32 cellular contexts compared by ENCODE assay signal in genomic region chr16:88718178-88718577, GRCh38. TPM values are rescaled to one million over a fixed set of nuclear protein-coding genes. Genes with fewer than 3 reads are reported as not detected.
A peak's percentile ranks its signal among the peaks of the same experiment; 100 is the strongest.
DNase-seq lines count a peak whose midpoint lies in the region; ATAC-seq and TF ChIP-seq lines count a peak whose summit lies in the region.
"Had no signal": no experiment of that assay in that cellular context is flagged by ENCODE, and none has a peak within 500 bp of the region (broad histone marks: within the 10 kb centered on the region; RNA-seq: fewer than 3 reads in every experiment).

No MANE protein-coding gene starts in this region.

- H3K4me1 ChIP-seq in right atrium auricular region (no peaks in the 10 kb centered on the region), gastroesophageal sphincter (peaks cover 0 to 17% (median 0%) of the 10 kb centered on the region in 3 donors)
- H3K4me1 ChIP-seq: colonic mucosa, testis, vagina had no signal

- ATAC-seq in natural killer cell (peak in 2 of 3 donors; percentile 47 to 55), gastroesophageal sphincter (no peak)
- ATAC-seq in natural killer cell treated with Interleukin-12 subunit alpha and Interleukin-12 subunit beta and Interleukin-15 and Interleukin-18, amount 100 ng/mL, for 72 hours: no peak
- ATAC-seq: activated T-cell treated with anti-CD3 and anti-CD28 coated beads, Interleukin-2, amount 50 U/mL, for 72 hours; left lobe of liver; stimulated activated naive B cell treated with anti-CD40 and anti-IgM and Interleukin-4, amounts not matched to agents 10 μg/mL and 1 μg/mL and 100 μg/mL, for 72 hours had no signal

- no peak overlapping the region for H3K27ac ChIP-seq in right atrium auricular region
- peak overlapping the region in 2 of 4 donors; percentile 55 to 68 for H3K27ac ChIP-seq in gastroesophageal sphincter
- H3K27ac ChIP-seq: colonic mucosa, esophagus squamous epithelium, PC-9, testis, vagina, VCaP had no signal

- H3K4me3 ChIP-seq in right atrium auricular region (no peak overlapping the region), gastroesophageal sphincter (no peak overlapping the region)
- H3K4me3 ChIP-seq: colonic mucosa, esophagus squamous epithelium, PC-9, testis, vagina had no signal

- H3K4me3 Mint-ChIP-seq in natural killer cell: no peak overlapping the region
- H3K4me3 Mint-ChIP-seq in natural killer cell treated with Interleukin-12 subunit alpha and Interleukin-12 subunit beta and Interleukin-15 and Interleukin-18, amount 100 ng/mL, for 72 hours: no peak overlapping the region
- no peak overlapping the region for H3K4me3 Mint-ChIP-seq in activated CD4-positive, alpha-beta memory T cell treated with anti-CD3 and anti-CD28 coated beads, Interleukin-2, amount 10 ng/mL, durations not matched to agents 7 days and 5 days
- peak overlapping the region; percentile 49 for H3K4me3 Mint-ChIP-seq in endothelial cell (ENCODE audit: unreplicated experiment)
- H3K4me3 Mint-ChIP-seq: activated T-cell treated with anti-CD3 and anti-CD28 coated beads, Interleukin-2, amount 50 U/mL, for 72 hours; B cell; endodermal cell; memory B cell; stimulated activated naive B cell treated with anti-CD40 and anti-IgM and Interleukin-4, amounts not matched to agents 10 μg/mL and 1 μg/mL and 100 μg/mL, for 72 hours had no signal

- DNase-seq in natural killer cell (no peak), endothelial cell (ENCODE audit: low spot score) (no peak), mesenteric fat pad (ENCODE audit: low spot score) (no peak), NCI-H1105 (lab: John Stamatoyannopoulos, UW) (no peak), right atrium auricular region (ENCODE audit: low spot score) (no peak)
- DNase-seq in natural killer cell treated with Interleukin-12 subunit alpha and Interleukin-12 subunit beta and Interleukin-15 and Interleukin-18, amount 100 ng/mL, for 72 hours (ENCODE audit: low spot score): no peak
- no peak for DNase-seq in activated CD4-positive, alpha-beta memory T cell treated with anti-CD3 and anti-CD28 coated beads, Interleukin-2, amount 10 ng/mL, durations not matched to agents 7 days and 5 days
- DNase-seq: activated CD4-positive, alpha-beta T cell treated with anti-CD3 and anti-CD28 coated beads for 4 hours; activated naive CD4-positive, alpha-beta T cell treated with Interleukin-2 at 50 U/mL for 16 hours; activated T-cell treated with anti-CD3 and anti-CD28 coated beads, Interleukin-2, amount 50 U/mL, for 72 hours; colonic mucosa; DMS79 treated with DMSO at 0.1 percent for 48 hours; endodermal cell; esophagus squamous epithelium; foreskin melanocyte; Kasumi-1; NCI-H187 treated with DMSO at 0.1 percent for 48 hours; NCI-H2171 treated with DMSO at 0.1 percent for 48 hours; NCI-H524 treated with DMSO at 0.1 percent for 48 hours; PC-9; posterior cingulate gyrus; SHP77; stimulated activated CD4-positive, alpha-beta T cell treated with anti-CD3 and anti-CD28 coated beads, Interleukin-4, amount 100 ng/mL, for 4 hours; stimulated activated naive B cell treated with anti-CD40 and anti-IgM and Interleukin-4, amounts not matched to agents 10 μg/mL and 1 μg/mL and 100 μg/mL, for 72 hours; T-helper 9 cell; testis had no signal

- H3K27me3 ChIP-seq in right atrium auricular region (no peaks in the 10 kb centered on the region), gastroesophageal sphincter (no peaks in the 10 kb centered on the region)
- H3K27me3 ChIP-seq: colonic mucosa, esophagus squamous epithelium, testis, vagina had no signal

- no peak for TF ChIP-seq CTCF in natural killer cell (IDR thresholded peaks at IDR 0.05)
- no peak for TF ChIP-seq CTCF in endothelial cell (IDR thresholded peaks at IDR 0.05; ENCODE audit: unreplicated experiment)
- TF ChIP-seq CTCF in right atrium auricular region (IDR thresholded peaks at IDR 0.05): no peak
- no peak for TF ChIP-seq CTCF in gastroesophageal sphincter (IDR thresholded peaks at IDR 0.05)

- H3K9me3 Mint-ChIP-seq in natural killer cell (no peaks in the 10 kb centered on the region), endothelial cell (ENCODE audit: unreplicated experiment) (no peaks in the 10 kb centered on the region)
- no peaks in the 10 kb centered on the region for H3K9me3 Mint-ChIP-seq in natural killer cell treated with Interleukin-12 subunit alpha and Interleukin-12 subunit beta and Interleukin-15 and Interleukin-18, amount 100 ng/mL, for 72 hours
- H3K9me3 Mint-ChIP-seq in activated CD4-positive, alpha-beta memory T cell treated with anti-CD3 and anti-CD28 coated beads, Interleukin-2, amount 10 ng/mL, durations not matched to agents 7 days and 5 days: no peaks in the 10 kb centered on the region
- H3K9me3 Mint-ChIP-seq: activated T-cell treated with anti-CD3 and anti-CD28 coated beads, Interleukin-2, amount 50 U/mL, for 72 hours; endodermal cell; memory B cell; stimulated activated naive B cell treated with anti-CD40 and anti-IgM and Interleukin-4, amounts not matched to agents 10 μg/mL and 1 μg/mL and 100 μg/mL, for 72 hours had no signal

- POLR2A ChIA-PET in activated CD4-positive, alpha-beta memory T cell treated with anti-CD3 and anti-CD28 coated beads, Interleukin-2, amount 10 ng/mL, durations not matched to agents 7 days and 5 days (lab: Charles Lee): interaction anchor here (0.9 to 1.7 kb wide), 3 partner anchors 14 to 92 kb away, joined by 3 to 5 read pairs (median 4); no protein-coding TSS in a partner anchor

- H3K4me1 Mint-ChIP-seq in natural killer cell (no peaks in the 10 kb centered on the region), endothelial cell (ENCODE audit: unreplicated experiment) (no peaks in the 10 kb centered on the region)
- H3K4me1 Mint-ChIP-seq in natural killer cell treated with Interleukin-12 subunit alpha and Interleukin-12 subunit beta and Interleukin-15 and Interleukin-18, amount 100 ng/mL, for 72 hours (ENCODE audit: low read depth in 2 of 2): peaks cover 0 to 6% of the 10 kb centered on the region in 2 donors
- H3K4me1 Mint-ChIP-seq in activated CD4-positive, alpha-beta memory T cell treated with anti-CD3 and anti-CD28 coated beads, Interleukin-2, amount 10 ng/mL, durations not matched to agents 7 days and 5 days: peaks cover 8% of the 10 kb centered on the region
- H3K4me1 Mint-ChIP-seq: B cell, endodermal cell, memory B cell had no signal

- no peaks in the 10 kb centered on the region for H3K36me3 Mint-ChIP-seq in natural killer cell
- H3K36me3 Mint-ChIP-seq in natural killer cell treated with Interleukin-12 subunit alpha and Interleukin-12 subunit beta and Interleukin-15 and Interleukin-18, amount 100 ng/mL, for 72 hours: no peaks in the 10 kb centered on the region
- H3K36me3 Mint-ChIP-seq in activated CD4-positive, alpha-beta memory T cell treated with anti-CD3 and anti-CD28 coated beads, Interleukin-2, amount 10 ng/mL, durations not matched to agents 7 days and 5 days (ENCODE audit: low read depth): peaks cover 50% of the 10 kb centered on the region
- peaks cover 12% of the 10 kb centered on the region for H3K36me3 Mint-ChIP-seq in endothelial cell (ENCODE audit: low read depth, unreplicated experiment)

- H3K27me3 Mint-ChIP-seq in natural killer cell (ENCODE audit: low read depth in 2 of 2): no peaks in the 10 kb centered on the region
- H3K27me3 Mint-ChIP-seq in natural killer cell treated with Interleukin-12 subunit alpha and Interleukin-12 subunit beta and Interleukin-15 and Interleukin-18, amount 100 ng/mL, for 72 hours: no peaks in the 10 kb centered on the region
- no peaks in the 10 kb centered on the region for H3K27me3 Mint-ChIP-seq in activated CD4-positive, alpha-beta memory T cell treated with anti-CD3 and anti-CD28 coated beads, Interleukin-2, amount 10 ng/mL, durations not matched to agents 7 days and 5 days
- H3K27me3 Mint-ChIP-seq in endothelial cell (ENCODE audit: unreplicated experiment): peaks cover 11% of the 10 kb centered on the region
- H3K27me3 Mint-ChIP-seq: B cell; memory B cell; stimulated activated naive B cell treated with anti-CD40 and anti-IgM and Interleukin-4, amounts not matched to agents 10 μg/mL and 1 μg/mL and 100 μg/mL, for 72 hours had no signal

- CTCF ChIA-PET in activated CD4-positive, alpha-beta memory T cell treated with anti-CD3 and anti-CD28 coated beads, Interleukin-2, amount 10 ng/mL, durations not matched to agents 7 days and 5 days (lab: Charles Lee): interaction anchor here (0.9 to 1.2 kb wide), 2 partner anchors 19 to 65 kb away, joined by 3 to 4 read pairs; no protein-coding TSS in a partner anchor

- H3K36me3 ChIP-seq in right atrium auricular region: peaks cover 86% of the 10 kb centered on the region
- peaks cover 0 to 100% of the 10 kb centered on the region in 2 donors for H3K36me3 ChIP-seq in gastroesophageal sphincter

- H3K27ac Mint-ChIP-seq in natural killer cell (peak overlapping the region in 1 of 2 donors; percentile 42), endothelial cell (ENCODE audit: unreplicated experiment) (no peak overlapping the region)
- no peak overlapping the region for H3K27ac Mint-ChIP-seq in natural killer cell treated with Interleukin-12 subunit alpha and Interleukin-12 subunit beta and Interleukin-15 and Interleukin-18, amount 100 ng/mL, for 72 hours
- peak overlapping the region; percentile 18 for H3K27ac Mint-ChIP-seq in activated CD4-positive, alpha-beta memory T cell treated with anti-CD3 and anti-CD28 coated beads, Interleukin-2, amount 10 ng/mL, durations not matched to agents 7 days and 5 days
- H3K27ac Mint-ChIP-seq: activated T-cell treated with anti-CD3 and anti-CD28 coated beads, Interleukin-2, amount 50 U/mL, for 72 hours; B cell; endodermal cell; memory B cell; stimulated activated naive B cell treated with anti-CD40 and anti-IgM and Interleukin-4, amounts not matched to agents 10 μg/mL and 1 μg/mL and 100 μg/mL, for 72 hours had no signal

- no peak for TF ChIP-seq POLR2A in gastroesophageal sphincter (IDR thresholded peaks at IDR 0.05)

- H3K9me3 ChIP-seq in right atrium auricular region (no peaks in the 10 kb centered on the region), gastroesophageal sphincter (no peaks in the 10 kb centered on the region)
- H3K9me3 ChIP-seq: colonic mucosa, esophagus squamous epithelium, testis, vagina had no signal

- WGBS in gastroesophageal sphincter (ENCODE audit: low coverage in 1 of 2), 2 donors: 64 to 79% methylated on average over 5 to 11 of the region's 11 CpGs

- intact Hi-C loops in natural killer cell (cut with micrococcal nuclease): no loop called here

- no peak for TF ChIP-seq EP300 in gastroesophageal sphincter (IDR thresholded peaks at IDR 0.05)

RNA-seq across cellular contexts. Expression of gene CTU2, which starts 11.9 kb away (rescaled TPM):
- total RNA-seq in natural killer cell (10 to 100 TPM; 36.6 to 43.3 (median 39.9) TPM), endothelial cell (ENCODE audit: unreplicated experiment) (20.8 TPM), mesenteric fat pad (20.3 TPM), right atrium auricular region (1 to 10 TPM; 7.1 to 8.2 TPM), gastroesophageal sphincter (10 to 100 TPM in 2 of 4 donors, 1 to 10 TPM in 2; 6.0 to 19.9 (median 10.7) TPM)
- 10 to 100 TPM; 39.0 to 80.4 TPM for total RNA-seq in natural killer cell treated with Interleukin-12 subunit alpha and Interleukin-12 subunit beta and Interleukin-15 and Interleukin-18, amount 100 ng/mL, for 72 hours
- 10 to 100 TPM; 16.5 to 17.3 TPM for total RNA-seq in activated CD4-positive, alpha-beta memory T cell treated with anti-CD3 and anti-CD28 coated beads, Interleukin-2, amount 10 ng/mL, durations not matched to agents 7 days and 5 days

RNA-seq across cellular contexts. Expression of gene RNF166, which starts 12.0 kb away (rescaled TPM):
- total RNA-seq in natural killer cell: 100 to 1,000 TPM; 459 to 712 (median 501) TPM
- total RNA-seq in natural killer cell treated with Interleukin-12 subunit alpha and Interleukin-12 subunit beta and Interleukin-15 and Interleukin-18, amount 100 ng/mL, for 72 hours: 10 to 100 TPM; 29.1 to 49.4 TPM
- 100 to 1,000 TPM; 155 to 156 TPM for total RNA-seq in activated CD4-positive, alpha-beta memory T cell treated with anti-CD3 and anti-CD28 coated beads, Interleukin-2, amount 10 ng/mL, durations not matched to agents 7 days and 5 days
- total RNA-seq in endothelial cell (ENCODE audit: unreplicated experiment): 74.2 TPM
- total RNA-seq in mesenteric fat pad: 22.5 TPM
- 10 to 100 TPM; 16.9 to 19.4 TPM for total RNA-seq in right atrium auricular region
- total RNA-seq in gastroesophageal sphincter: 10 to 100 TPM; 19.5 to 27.8 (median 22.3) TPM

RNA-seq across cellular contexts. Expression of gene SNAI3, which starts 31.9 kb away (rescaled TPM):
- total RNA-seq in natural killer cell (1 to 10 TPM; 8.2 to 9.2 (median 8.4) TPM), endothelial cell (ENCODE audit: unreplicated experiment) (2.6 TPM), mesenteric fat pad (1.2 TPM), right atrium auricular region (1 to 10 TPM; 1.0 to 1.6 TPM), gastroesophageal sphincter (1 to 10 TPM in 2 of 4 donors, under 1 TPM in 1, not detected in 1; 0.39 to 1.7 (median 1.1) TPM)
- 1 to 10 TPM in 1 of 2 donors, under 1 TPM in 1; 0.42 to 1.2 TPM for total RNA-seq in natural killer cell treated with Interleukin-12 subunit alpha and Interleukin-12 subunit beta and Interleukin-15 and Interleukin-18, amount 100 ng/mL, for 72 hours
- 10 to 100 TPM; 16.5 to 16.6 TPM for total RNA-seq in activated CD4-positive, alpha-beta memory T cell treated with anti-CD3 and anti-CD28 coated beads, Interleukin-2, amount 10 ng/mL, durations not matched to agents 7 days and 5 days
- total RNA-seq: vagina had no signal

RNA-seq across cellular contexts. Expression of gene MVD, which starts 55.3 kb away (rescaled TPM):
- 100 to 1,000 TPM; 176 to 271 (median 185) TPM for total RNA-seq in natural killer cell
- total RNA-seq in natural killer cell treated with Interleukin-12 subunit alpha and Interleukin-12 subunit beta and Interleukin-15 and Interleukin-18, amount 100 ng/mL, for 72 hours: 100 to 1,000 TPM in 1 of 2 donors, 10 to 100 TPM in 1; 77.2 to 124 TPM
- 100 to 1,000 TPM; 134 to 139 TPM for total RNA-seq in activated CD4-positive, alpha-beta memory T cell treated with anti-CD3 and anti-CD28 coated beads, Interleukin-2, amount 10 ng/mL, durations not matched to agents 7 days and 5 days
- 123 TPM for total RNA-seq in endothelial cell (ENCODE audit: unreplicated experiment)
- 22.9 TPM for total RNA-seq in mesenteric fat pad
- total RNA-seq in right atrium auricular region: 10 to 100 TPM; 21.5 to 23.1 TPM
- total RNA-seq in gastroesophageal sphincter: 10 to 100 TPM; 21.3 to 30.3 (median 26.6) TPM

Comparison
In these comparisons a context has a peak if more than half of its experiments do, and no peak if none do; other contexts are left out.
1. ATAC-seq: peak in natural killer cell (2 of 3); none in natural killer cell treated with Interleukin-12 subunit alpha and Interleukin-12 subunit beta and Interleukin-15 and Interleukin-18, amount 100 ng/mL, for 72 hours (0 of 2) and gastroesophageal sphincter (single experiment).